9 cellular contexts compared by ENCODE assay signal in genomic region chrX:140817943-140818342, GRCh38.
A peak's percentile ranks its signal among the peaks of the same experiment; 100 is the strongest.
DNase-seq lines count a peak whose midpoint lies in the region; ATAC-seq and TF ChIP-seq lines count a peak whose summit lies in the region.
"Had no signal": no experiment of that assay in that cellular context is flagged by ENCODE, and none has a peak within 500 bp of the region (broad histone marks: within the 10 kb centered on the region; RNA-seq: fewer than 3 reads in every experiment).

No MANE protein-coding gene starts in this region.

- H4K20me1 ChIP-seq in neural cell (ENCODE audit: insufficient read depth) = no peaks in the 10 kb centered on the region

- H3K36me3 ChIP-seq in brain microvascular endothelial cell (replicated peaks) = no peaks in the 10 kb centered on the region
- H3K36me3 ChIP-seq in neural cell (ENCODE audit: insufficient read depth, low read length) = no peaks in the 10 kb centered on the region
- no peaks in the 10 kb centered on the region for H3K36me3 ChIP-seq in Peyer's patch

- peak; percentile 62 for TF ChIP-seq RAD21 in neural cell (conservative IDR thresholded peaks at IDR 0.05)

- no peak overlapping the region for H3K4me2 ChIP-seq in neural cell (ENCODE audit: low read length)

- H3K27me3 ChIP-seq in brain microvascular endothelial cell (replicated peaks) (no peaks in the 10 kb centered on the region), neural cell (ENCODE audit: insufficient read depth, low read depth, low read length) (no peaks in the 10 kb centered on the region), Peyer's patch (no peaks in the 10 kb centered on the region)

- H3K27ac ChIP-seq in brain microvascular endothelial cell = no peak overlapping the region
- no peak overlapping the region for H3K27ac ChIP-seq in neural cell (ENCODE audit: low read length)
- H3K27ac ChIP-seq in Peyer's patch = no peak overlapping the region
- H3K27ac ChIP-seq: epithelial cell of prostate had no signal

- no peaks in the 10 kb centered on the region for H3K9me2 ChIP-seq in neural cell (ENCODE audit: insufficient read depth, low read length)

- no peak for TF ChIP-seq POLR2A in Peyer's patch (IDR thresholded peaks at IDR 0.05)

- ATAC-seq in HG03520 (IDR thresholded peaks at IDR 0.05; ENCODE audit: unreplicated experiment) = no peak

- no peaks in the 10 kb centered on the region for H3K9me3 ChIP-seq in neural cell (ENCODE audit: low read length)
- H3K9me3 ChIP-seq in Peyer's patch = no peaks in the 10 kb centered on the region

- no peak overlapping the region for H2AFZ ChIP-seq in neural cell (ENCODE audit: low read depth, low read length)

- H3K9ac ChIP-seq in neural cell (ENCODE audit: low read length) = no peak overlapping the region

- H3K79me2 ChIP-seq in neural cell (replicated peaks; ENCODE audit: insufficient read depth, low read length) = no peaks in the 10 kb centered on the region

- peak; percentile 23 for TF ChIP-seq CTCF in GM12865 (IDR thresholded peaks at IDR 0.05; ENCODE audit: insufficient read depth, low read depth, low read length, missing control alignments)
- peak; percentile 48 for TF ChIP-seq CTCF in LNCAP (IDR thresholded peaks at IDR 0.05)
- TF ChIP-seq CTCF in brain microvascular endothelial cell (IDR thresholded peaks at IDR 0.05; ENCODE audit: low read depth, low read length, missing control alignments) = peak; percentile 53
- TF ChIP-seq CTCF in neural cell (IDR thresholded peaks at IDR 0.05; ENCODE audit: poor library complexity, severe bottlenecking) = peak; percentile 55
- TF ChIP-seq CTCF in Peyer's patch (IDR thresholded peaks at IDR 0.05) = peak in 2 of 6 experiments; percentile 12 to 20

- H3K4me1 ChIP-seq in Peyer's patch = no peaks in the 10 kb centered on the region

- no peak overlapping the region for H3K4me3 ChIP-seq in GM12865 (ENCODE audit: low read depth, low read length)
- H3K4me3 ChIP-seq in brain microvascular endothelial cell (ENCODE audit: low read depth, low read length) = no peak overlapping the region
- no peak overlapping the region for H3K4me3 ChIP-seq in neural cell (ENCODE audit: low read length)
- H3K4me3 ChIP-seq in Peyer's patch = no peak overlapping the region

- DNase-seq in GM12865 (ENCODE audit: low read depth) = peak; percentile 2
- peak; percentile 35 for DNase-seq in brain microvascular endothelial cell
- no peak for DNase-seq in Peyer's patch
- no peak for DNase-seq in islet precursor cell
- no peak for DNase-seq in cerebellar nuclear complex (lab: John Stamatoyannopoulos, UW)

- TF ChIP-seq EP300 in neural cell (conservative IDR thresholded peaks at IDR 0.05; ENCODE audit: poor library complexity, severe bottlenecking) = no peak

- no peaks in the 10 kb centered on the region for H3F3A ChIP-seq in neural cell (ENCODE audit: insufficient read depth, low read length, poor library complexity, severe bottlenecking)

- in situ Hi-C loops in brain microvascular endothelial cell (cut with HindIII; ENCODE audit: low pct_ligation_motif_present, low sequenced_read_pairs) = no loop called here

TF ChIP-seq in neural cell, 6 proteins besides CTCF, POLR2A, EP300 and RAD21:
- no peak for TF ChIP-seq EZH2 (IDR thresholded peaks at IDR 0.05; ENCODE audit: borderline replicate concordance, insufficient read depth, low read length, poor library complexity, severe bottlenecking)
- TF ChIP-seq SMC3 (conservative IDR thresholded peaks at IDR 0.05; ENCODE audit: poor library complexity) = peak; percentile 47

Comparison
In these comparisons a context has a peak if more than half of its experiments do, and no peak if none do; other contexts are left out.
1. DNase-seq: peak in GM12865 (single experiment) and brain microvascular endothelial cell (single experiment); none in Peyer's patch (0 of 3), islet precursor cell (single experiment) and cerebellar nuclear complex (0 of 2).